In genomic region chr1:153946622-153947246, GRCh38 we compare ENCODE assay signal across 2 cellular contexts.
TF ChIP-seq lines count a peak whose summit lies in the region.

TSS of gene DENND4B (minus strand) at chr1:153946718. CDS start at chr1:153944374, 2,344 bp downstream.

TF ChIP-seq in A549, 52 proteins besides CTCF, POLR2A, EP300 and RAD21 (continued from another document):
- 0 out of 2 replicates have a peak, but pooled peaks have one; percentile 18 for TF ChIP-seq TFCP2L1 (CRISPR knock-in tag; IDR thresholded peaks at IDR 0.05)
- no peak for TF ChIP-seq HES2 (IDR thresholded peaks at IDR 0.05)
- TF ChIP-seq REST (IDR thresholded peaks at IDR 0.05), result no peak
- TF ChIP-seq MAX (IDR thresholded peaks at IDR 0.05), result peak; percentile 62
- TF ChIP-seq ESRRA (IDR thresholded peaks at IDR 0.05; ENCODE audit: borderline replicate concordance, low read length), result 0 out of 2 replicates have a peak, but pooled peaks have one; percentile 39
- peak; percentile 74; the same call in 1 of the 3 replicates for TF ChIP-seq BCL3 (IDR thresholded peaks at IDR 0.05)
- 0 out of 2 replicates have a peak, but pooled peaks have one; percentile 61 for TF ChIP-seq PBX3 (IDR thresholded peaks at IDR 0.05)
- TF ChIP-seq TP53 (CRISPR knock-in tag; IDR thresholded peaks at IDR 0.05), result no peak
- TF ChIP-seq ZC3H11A (IDR thresholded peaks at IDR 0.05), result no peak
- TF ChIP-seq JUN (IDR thresholded peaks at IDR 0.05), result peak in 1 of 2 experiments; percentile 41; a peak in 3 of 5 replicates
- TF ChIP-seq CHD4 (IDR thresholded peaks at IDR 0.05; ENCODE audit: borderline replicate concordance), result no peak
- no peak for TF ChIP-seq CEBPB (IDR thresholded peaks at IDR 0.05)
- no peak for TF ChIP-seq SREBF2 (IDR thresholded peaks at IDR 0.05)
- TF ChIP-seq E2F6 (IDR thresholded peaks at IDR 0.05; ENCODE audit: borderline replicate concordance, low read depth), result no peak
- no peak for TF ChIP-seq JUNB (IDR thresholded peaks at IDR 0.05)
- no peak for TF ChIP-seq HOXB5 (CRISPR knock-in tag; IDR thresholded peaks at IDR 0.05)

TF ChIP-seq in WTC11, 78 proteins besides CTCF, POLR2A, EP300 and RAD21 (continued from another document and continues in another):
- no peak for TF ChIP-seq E2F1 (CRISPR knock-in tag; IDR thresholded peaks at IDR 0.05)
- TF ChIP-seq NFATC4 (CRISPR knock-in tag; IDR thresholded peaks at IDR 0.05), result no peak
- no peak for TF ChIP-seq GRHL2 (CRISPR knock-in tag; IDR thresholded peaks at IDR 0.05; ENCODE audit: insufficient replicate concordance, severe bottlenecking)
- no peak for TF ChIP-seq MYBL2 (CRISPR knock-in tag; IDR thresholded peaks at IDR 0.05)
- TF ChIP-seq MAX (CRISPR knock-in tag; IDR thresholded peaks at IDR 0.05), result peak; percentile 45; the same call in 1 of the 2 replicates
- no peak for TF ChIP-seq OVOL2 (CRISPR knock-in tag; IDR thresholded peaks at IDR 0.05; ENCODE audit: borderline replicate concordance)
- 0 out of 2 replicates have a peak, but pooled peaks have one; percentile 19 for TF ChIP-seq IRF1 (CRISPR knock-in tag; IDR thresholded peaks at IDR 0.05)
- no peak for TF ChIP-seq PRRX2 (CRISPR knock-in tag; IDR thresholded peaks at IDR 0.05)
- no peak for TF ChIP-seq FOXP4 (CRISPR knock-in tag; IDR thresholded peaks at IDR 0.05)
- TF ChIP-seq ZSCAN18 (CRISPR knock-in tag; IDR thresholded peaks at IDR 0.05), result no peak
- no peak; the same call in 1 of the 2 replicates for TF ChIP-seq SP1 (CRISPR knock-in tag; conservative IDR thresholded peaks at IDR 0.05)
- TF ChIP-seq GABPB1 (CRISPR knock-in tag; IDR thresholded peaks at IDR 0.05), result peak; percentile 48; the same call in 1 of the 2 replicates
- TF ChIP-seq FOXJ3 (CRISPR knock-in tag; IDR thresholded peaks at IDR 0.05; ENCODE audit: borderline replicate concordance), result no peak
- TF ChIP-seq CREM (CRISPR knock-in tag; IDR thresholded peaks at IDR 0.05), result no peak
- TF ChIP-seq E2F5 (CRISPR knock-in tag; IDR thresholded peaks at IDR 0.05), result no peak
- TF ChIP-seq KAT7 (CRISPR knock-in tag; IDR thresholded peaks at IDR 0.05; ENCODE audit: borderline replicate concordance), result no peak
- no peak for TF ChIP-seq ZNF396 (CRISPR knock-in tag; IDR thresholded peaks at IDR 0.05; ENCODE audit: borderline replicate concordance)
- TF ChIP-seq ETV6 (CRISPR knock-in tag; IDR thresholded peaks at IDR 0.05), result peak; percentile 27; the same call in 1 of the 2 replicates
- no peak for TF ChIP-seq PREB (CRISPR knock-in tag; IDR thresholded peaks at IDR 0.05; ENCODE audit: borderline replicate concordance)
- no peak for TF ChIP-seq ELF4 (CRISPR knock-in tag; IDR thresholded peaks at IDR 0.05; ENCODE audit: low read depth)
- no peak for TF ChIP-seq USF2 (CRISPR knock-in tag; IDR thresholded peaks at IDR 0.05)
- TF ChIP-seq ZNF232 (CRISPR knock-in tag; IDR thresholded peaks at IDR 0.05), result no peak
- TF ChIP-seq ZBTB43 (CRISPR knock-in tag; IDR thresholded peaks at IDR 0.05), result no peak
- no peak for TF ChIP-seq MLX (CRISPR knock-in tag; IDR thresholded peaks at IDR 0.05)
- TF ChIP-seq JUN (CRISPR knock-in tag; IDR thresholded peaks at IDR 0.05), result no peak
- TF ChIP-seq ZNF138 (CRISPR knock-in tag; conservative IDR thresholded peaks at IDR 0.05), result no peak
- TF ChIP-seq ZNF416 (CRISPR knock-in tag; IDR thresholded peaks at IDR 0.05), result no peak
- no peak for TF ChIP-seq TCF7 (CRISPR knock-in tag; IDR thresholded peaks at IDR 0.05; ENCODE audit: low read depth)
- TF ChIP-seq PRDM15 (CRISPR knock-in tag; IDR thresholded peaks at IDR 0.05), result no peak
- TF ChIP-seq STAT6 (CRISPR knock-in tag; conservative IDR thresholded peaks at IDR 0.05; ENCODE audit: low read depth), result no peak
- no peak for TF ChIP-seq CDX4 (CRISPR knock-in tag; IDR thresholded peaks at IDR 0.05; ENCODE audit: borderline replicate concordance)
